In genomic region chr9:15529566-15530324, GRCh38 we compare ENCODE assay signal across 1 cellular context.
TF ChIP-seq lines count a peak whose summit lies in the region.

No MANE protein-coding gene starts in this region.

TF ChIP-seq in GM12878, 131 proteins besides CTCF, POLR2A, EP300 and RAD21 (continued from another document and continues in another):
- TF ChIP-seq, protein P1, sequence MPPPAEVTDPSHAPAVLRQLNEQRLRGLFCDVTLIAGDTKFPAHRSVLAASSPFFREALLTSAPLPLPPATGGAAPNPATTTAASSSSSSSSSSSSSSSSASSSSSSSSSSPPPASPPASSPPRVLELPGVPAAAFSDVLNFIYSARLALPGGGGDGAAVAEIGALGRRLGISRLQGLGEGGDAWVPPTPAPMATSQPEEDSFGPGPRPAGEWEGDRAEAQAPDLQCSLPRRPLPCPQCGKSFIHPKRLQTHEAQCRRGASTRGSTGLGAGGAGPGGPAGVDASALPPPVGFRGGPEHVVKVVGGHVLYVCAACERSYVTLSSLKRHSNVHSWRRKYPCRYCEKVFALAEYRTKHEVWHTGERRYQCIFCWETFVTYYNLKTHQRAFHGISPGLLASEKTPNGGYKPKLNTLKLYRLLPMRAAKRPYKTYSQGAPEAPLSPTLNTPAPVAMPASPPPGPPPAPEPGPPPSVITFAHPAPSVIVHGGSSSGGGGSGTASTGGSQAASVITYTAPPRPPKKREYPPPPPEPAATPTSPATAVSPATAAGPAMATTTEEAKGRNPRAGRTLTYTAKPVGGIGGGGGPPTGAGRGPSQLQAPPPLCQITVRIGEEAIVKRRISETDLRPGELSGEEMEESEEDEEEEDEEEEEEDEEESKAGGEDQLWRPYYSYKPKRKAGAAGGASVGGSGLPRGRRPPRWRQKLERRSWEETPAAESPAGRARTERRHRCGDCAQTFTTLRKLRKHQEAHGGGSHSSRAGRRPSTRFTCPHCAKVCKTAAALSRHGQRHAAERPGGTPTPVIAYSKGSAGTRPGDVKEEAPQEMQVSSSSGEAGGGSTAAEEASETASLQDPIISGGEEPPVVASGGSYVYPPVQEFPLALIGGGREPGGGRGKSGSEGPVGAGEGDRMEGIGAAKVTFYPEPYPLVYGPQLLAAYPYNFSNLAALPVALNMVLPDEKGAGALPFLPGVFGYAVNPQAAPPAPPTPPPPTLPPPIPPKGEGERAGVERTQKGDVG (CRISPR knock-in tag; IDR thresholded peaks at IDR 0.05), result no peak
- TF ChIP-seq, protein P2, sequence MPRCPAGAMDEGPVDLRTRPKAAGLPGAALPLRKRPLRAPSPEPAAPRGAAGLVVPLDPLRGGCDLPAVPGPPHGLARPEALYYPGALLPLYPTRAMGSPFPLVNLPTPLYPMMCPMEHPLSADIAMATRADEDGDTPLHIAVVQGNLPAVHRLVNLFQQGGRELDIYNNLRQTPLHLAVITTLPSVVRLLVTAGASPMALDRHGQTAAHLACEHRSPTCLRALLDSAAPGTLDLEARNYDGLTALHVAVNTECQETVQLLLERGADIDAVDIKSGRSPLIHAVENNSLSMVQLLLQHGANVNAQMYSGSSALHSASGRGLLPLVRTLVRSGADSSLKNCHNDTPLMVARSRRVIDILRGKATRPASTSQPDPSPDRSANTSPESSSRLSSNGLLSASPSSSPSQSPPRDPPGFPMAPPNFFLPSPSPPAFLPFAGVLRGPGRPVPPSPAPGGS (IDR thresholded peaks at IDR 0.05; ENCODE audit: borderline replicate concordance, insufficient read depth, low read depth, low read length, poor library complexity, severe bottlenecking), result peak; percentile 87
- TF ChIP-seq YY1 (IDR thresholded peaks at IDR 0.05; ENCODE audit: low read depth, low read length), result 0 out of 2 replicates have a peak, but pooled peaks have one; percentile 31
- TF ChIP-seq BRCA1 (IDR thresholded peaks at IDR 0.05; ENCODE audit: low read depth, low read length), result no peak
- no peak for TF ChIP-seq RBBP5 (conservative IDR thresholded peaks at IDR 0.05)
- TF ChIP-seq SRF (IDR thresholded peaks at IDR 0.05; ENCODE audit: low read depth in 2 of 2, low read length in 2 of 2), result no peak
- TF ChIP-seq PBX3 (IDR thresholded peaks at IDR 0.05; ENCODE audit: insufficient replicate concordance, low read depth, low read length), result no peak
- peak; percentile 30; the same call in 1 of the 2 replicates for TF ChIP-seq PKNOX1 (IDR thresholded peaks at IDR 0.05)
- TF ChIP-seq, protein P3, sequence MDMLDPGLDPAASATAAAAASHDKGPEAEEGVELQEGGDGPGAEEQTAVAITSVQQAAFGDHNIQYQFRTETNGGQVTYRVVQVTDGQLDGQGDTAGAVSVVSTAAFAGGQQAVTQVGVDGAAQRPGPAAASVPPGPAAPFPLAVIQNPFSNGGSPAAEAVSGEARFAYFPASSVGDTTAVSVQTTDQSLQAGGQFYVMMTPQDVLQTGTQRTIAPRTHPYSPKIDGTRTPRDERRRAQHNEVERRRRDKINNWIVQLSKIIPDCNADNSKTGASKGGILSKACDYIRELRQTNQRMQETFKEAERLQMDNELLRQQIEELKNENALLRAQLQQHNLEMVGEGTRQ (IDR thresholded peaks at IDR 0.05; ENCODE audit: borderline replicate concordance, low read depth, low read length), result peak; percentile 52; the same call in 1 of the 2 replicates
- 0 out of 2 replicates have a peak, but pooled peaks have one; percentile 35 for TF ChIP-seq MEF2A (IDR thresholded peaks at IDR 0.05; ENCODE audit: insufficient read depth, low read depth, low read length)
- peak; percentile 84 for TF ChIP-seq IKZF1 (conservative IDR thresholded peaks at IDR 0.05)
- TF ChIP-seq IRF4 (IDR thresholded peaks at IDR 0.05; ENCODE audit: low read depth, low read length), result 0 out of 2 replicates have a peak, but pooled peaks have one; percentile 40
- TF ChIP-seq ZNF274 (IDR thresholded peaks at IDR 0.05; ENCODE audit: insufficient read depth, insufficient read length), result no peak
- TF ChIP-seq ZSCAN29 (IDR thresholded peaks at IDR 0.05), result no peak
- peak; percentile 79 for TF ChIP-seq MEF2B (IDR thresholded peaks at IDR 0.05; ENCODE audit: partially characterized antibody, poor library complexity, severe bottlenecking)
- TF ChIP-seq, protein P4, sequence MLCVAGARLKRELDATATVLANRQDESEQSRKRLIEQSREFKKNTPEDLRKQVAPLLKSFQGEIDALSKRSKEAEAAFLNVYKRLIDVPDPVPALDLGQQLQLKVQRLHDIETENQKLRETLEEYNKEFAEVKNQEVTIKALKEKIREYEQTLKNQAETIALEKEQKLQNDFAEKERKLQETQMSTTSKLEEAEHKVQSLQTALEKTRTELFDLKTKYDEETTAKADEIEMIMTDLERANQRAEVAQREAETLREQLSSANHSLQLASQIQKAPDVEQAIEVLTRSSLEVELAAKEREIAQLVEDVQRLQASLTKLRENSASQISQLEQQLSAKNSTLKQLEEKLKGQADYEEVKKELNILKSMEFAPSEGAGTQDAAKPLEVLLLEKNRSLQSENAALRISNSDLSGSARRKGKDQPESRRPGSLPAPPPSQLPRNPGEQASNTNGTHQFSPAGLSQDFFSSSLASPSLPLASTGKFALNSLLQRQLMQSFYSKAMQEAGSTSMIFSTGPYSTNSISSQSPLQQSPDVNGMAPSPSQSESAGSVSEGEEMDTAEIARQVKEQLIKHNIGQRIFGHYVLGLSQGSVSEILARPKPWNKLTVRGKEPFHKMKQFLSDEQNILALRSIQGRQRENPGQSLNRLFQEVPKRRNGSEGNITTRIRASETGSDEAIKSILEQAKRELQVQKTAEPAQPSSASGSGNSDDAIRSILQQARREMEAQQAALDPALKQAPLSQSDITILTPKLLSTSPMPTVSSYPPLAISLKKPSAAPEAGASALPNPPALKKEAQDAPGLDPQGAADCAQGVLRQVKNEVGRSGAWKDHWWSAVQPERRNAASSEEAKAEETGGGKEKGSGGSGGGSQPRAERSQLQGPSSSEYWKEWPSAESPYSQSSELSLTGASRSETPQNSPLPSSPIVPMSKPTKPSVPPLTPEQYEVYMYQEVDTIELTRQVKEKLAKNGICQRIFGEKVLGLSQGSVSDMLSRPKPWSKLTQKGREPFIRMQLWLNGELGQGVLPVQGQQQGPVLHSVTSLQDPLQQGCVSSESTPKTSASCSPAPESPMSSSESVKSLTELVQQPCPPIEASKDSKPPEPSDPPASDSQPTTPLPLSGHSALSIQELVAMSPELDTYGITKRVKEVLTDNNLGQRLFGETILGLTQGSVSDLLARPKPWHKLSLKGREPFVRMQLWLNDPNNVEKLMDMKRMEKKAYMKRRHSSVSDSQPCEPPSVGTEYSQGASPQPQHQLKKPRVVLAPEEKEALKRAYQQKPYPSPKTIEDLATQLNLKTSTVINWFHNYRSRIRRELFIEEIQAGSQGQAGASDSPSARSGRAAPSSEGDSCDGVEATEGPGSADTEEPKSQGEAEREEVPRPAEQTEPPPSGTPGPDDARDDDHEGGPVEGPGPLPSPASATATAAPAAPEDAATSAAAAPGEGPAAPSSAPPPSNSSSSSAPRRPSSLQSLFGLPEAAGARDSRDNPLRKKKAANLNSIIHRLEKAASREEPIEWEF (IDR thresholded peaks at IDR 0.05; ENCODE audit: insufficient replicate concordance, low read depth, low read length), result peak; percentile 97
- TF ChIP-seq HDAC2 (IDR thresholded peaks at IDR 0.05), result no peak
- TF ChIP-seq RB1 (IDR thresholded peaks at IDR 0.05; ENCODE audit: borderline replicate concordance), result no peak
- no peak for TF ChIP-seq CHD4 (IDR thresholded peaks at IDR 0.05)
- TF ChIP-seq ZNF207 (IDR thresholded peaks at IDR 0.05; ENCODE audit: borderline replicate concordance), result no peak
- TF ChIP-seq, protein P5, sequence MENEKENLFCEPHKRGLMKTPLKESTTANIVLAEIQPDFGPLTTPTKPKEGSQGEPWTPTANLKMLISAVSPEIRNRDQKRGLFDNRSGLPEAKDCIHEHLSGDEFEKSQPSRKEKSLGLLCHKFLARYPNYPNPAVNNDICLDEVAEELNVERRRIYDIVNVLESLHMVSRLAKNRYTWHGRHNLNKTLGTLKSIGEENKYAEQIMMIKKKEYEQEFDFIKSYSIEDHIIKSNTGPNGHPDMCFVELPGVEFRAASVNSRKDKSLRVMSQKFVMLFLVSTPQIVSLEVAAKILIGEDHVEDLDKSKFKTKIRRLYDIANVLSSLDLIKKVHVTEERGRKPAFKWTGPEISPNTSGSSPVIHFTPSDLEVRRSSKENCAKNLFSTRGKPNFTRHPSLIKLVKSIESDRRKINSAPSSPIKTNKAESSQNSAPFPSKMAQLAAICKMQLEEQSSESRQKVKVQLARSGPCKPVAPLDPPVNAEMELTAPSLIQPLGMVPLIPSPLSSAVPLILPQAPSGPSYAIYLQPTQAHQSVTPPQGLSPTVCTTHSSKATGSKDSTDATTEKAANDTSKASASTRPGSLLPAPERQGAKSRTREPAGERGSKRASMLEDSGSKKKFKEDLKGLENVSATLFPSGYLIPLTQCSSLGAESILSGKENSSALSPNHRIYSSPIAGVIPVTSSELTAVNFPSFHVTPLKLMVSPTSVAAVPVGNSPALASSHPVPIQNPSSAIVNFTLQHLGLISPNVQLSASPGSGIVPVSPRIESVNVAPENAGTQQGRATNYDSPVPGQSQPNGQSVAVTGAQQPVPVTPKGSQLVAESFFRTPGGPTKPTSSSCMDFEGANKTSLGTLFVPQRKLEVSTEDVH (IDR thresholded peaks at IDR 0.05; ENCODE audit: low read depth, partially characterized antibody), result no peak
- peak; percentile 29; the same call in 1 of the 2 replicates for TF ChIP-seq ASH2L (IDR thresholded peaks at IDR 0.05; ENCODE audit: borderline replicate concordance, low read depth)
- TF ChIP-seq NKRF (conservative IDR thresholded peaks at IDR 0.05), result 0 out of 2 replicates have a peak, but pooled peaks have one; percentile 49
- TF ChIP-seq YBX1 (IDR thresholded peaks at IDR 0.05), result no peak
- TF ChIP-seq SMAD5 (IDR thresholded peaks at IDR 0.05; ENCODE audit: low read depth), result no peak
- peak; percentile 83 for TF ChIP-seq DPF2 (IDR thresholded peaks at IDR 0.05)
- no peak for TF ChIP-seq STAT3 (IDR thresholded peaks at IDR 0.05; ENCODE audit: low read depth, low read length)
- peak; percentile 60; the same call in 1 of the 2 replicates for TF ChIP-seq SPI1 (IDR thresholded peaks at IDR 0.05; ENCODE audit: borderline replicate concordance, insufficient read depth, low read depth, low read length)
- TF ChIP-seq ATF7 (IDR thresholded peaks at IDR 0.05; ENCODE audit: low read depth), result peak; percentile 75
- no peak for TF ChIP-seq MXI1 (IDR thresholded peaks at IDR 0.05; ENCODE audit: low read depth, low read length)
- TF ChIP-seq, protein P6, sequence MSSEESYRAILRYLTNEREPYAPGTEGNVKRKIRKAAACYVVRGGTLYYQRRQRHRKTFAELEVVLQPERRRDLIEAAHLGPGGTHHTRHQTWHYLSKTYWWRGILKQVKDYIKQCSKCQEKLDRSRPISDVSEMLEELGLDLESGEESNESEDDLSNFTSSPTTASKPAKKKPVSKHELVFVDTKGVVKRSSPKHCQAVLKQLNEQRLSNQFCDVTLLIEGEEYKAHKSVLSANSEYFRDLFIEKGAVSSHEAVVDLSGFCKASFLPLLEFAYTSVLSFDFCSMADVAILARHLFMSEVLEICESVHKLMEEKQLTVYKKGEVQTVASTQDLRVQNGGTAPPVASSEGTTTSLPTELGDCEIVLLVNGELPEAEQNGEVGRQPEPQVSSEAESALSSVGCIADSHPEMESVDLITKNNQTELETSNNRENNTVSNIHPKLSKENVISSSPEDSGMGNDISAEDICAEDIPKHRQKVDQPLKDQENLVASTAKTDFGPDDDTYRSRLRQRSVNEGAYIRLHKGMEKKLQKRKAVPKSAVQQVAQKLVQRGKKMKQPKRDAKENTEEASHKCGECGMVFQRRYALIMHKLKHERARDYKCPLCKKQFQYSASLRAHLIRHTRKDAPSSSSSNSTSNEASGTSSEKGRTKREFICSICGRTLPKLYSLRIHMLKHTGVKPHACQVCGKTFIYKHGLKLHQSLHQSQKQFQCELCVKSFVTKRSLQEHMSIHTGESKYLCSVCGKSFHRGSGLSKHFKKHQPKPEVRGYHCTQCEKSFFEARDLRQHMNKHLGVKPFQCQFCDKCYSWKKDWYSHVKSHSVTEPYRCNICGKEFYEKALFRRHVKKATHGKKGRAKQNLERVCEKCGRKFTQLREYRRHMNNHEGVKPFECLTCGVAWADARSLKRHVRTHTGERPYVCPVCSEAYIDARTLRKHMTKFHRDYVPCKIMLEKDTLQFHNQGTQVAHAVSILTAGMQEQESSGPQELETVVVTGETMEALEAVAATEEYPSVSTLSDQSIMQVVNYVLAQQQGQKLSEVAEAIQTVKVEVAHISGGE (CRISPR knock-in tag; IDR thresholded peaks at IDR 0.05), result no peak
- no peak for TF ChIP-seq HDAC6 (IDR thresholded peaks at IDR 0.05; ENCODE audit: unreplicated experiment)
